ENCODE assay signal across 8 cellular contexts in the genomic region with DNA sequence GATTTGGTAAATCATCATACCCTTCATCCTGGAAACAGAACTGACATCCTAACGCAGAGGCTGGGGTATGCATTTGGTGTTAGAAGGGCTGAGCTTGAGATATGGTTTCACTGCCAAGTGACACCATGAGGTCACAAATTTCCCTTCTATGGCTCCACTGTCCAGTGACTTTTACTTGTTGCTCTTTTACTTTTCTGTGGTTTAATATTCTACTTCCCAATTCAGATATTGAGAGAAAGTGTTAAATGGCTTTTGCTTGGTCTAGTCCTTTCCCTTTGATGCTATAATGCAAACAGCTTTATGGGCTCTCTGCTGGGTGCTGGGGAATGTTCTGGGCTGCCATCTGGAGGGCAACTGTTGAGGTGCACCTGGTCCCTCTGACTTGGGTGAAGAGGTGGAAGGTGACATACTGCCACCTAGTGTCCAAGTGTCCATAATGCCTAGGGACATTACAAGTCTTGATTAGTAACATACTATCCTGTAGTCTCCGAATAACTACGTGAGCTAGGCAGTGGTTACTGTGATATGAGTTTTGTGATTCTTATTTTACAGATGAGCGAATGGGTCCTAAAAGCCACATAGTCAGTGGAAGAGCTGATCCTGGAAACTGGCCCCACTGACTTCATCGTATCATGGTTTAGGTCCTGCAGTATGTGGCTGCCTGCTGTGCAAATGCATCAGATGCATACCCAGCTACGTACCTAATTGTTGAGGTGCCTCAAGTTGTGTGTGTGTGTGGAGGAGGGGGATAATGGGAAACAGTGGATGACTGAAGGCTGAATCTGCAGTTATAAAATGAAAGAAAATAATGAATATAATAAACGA.
DNase-seq lines count a peak whose midpoint lies in the region; ATAC-seq, FAIRE-seq and TF ChIP-seq lines count a peak whose summit lies in the region.

No MANE protein-coding gene starts in this region.

- H3K9me3 ChIP-seq in mammary epithelial cell (replicated peaks; ENCODE audit: insufficient read depth, low read length) (no peaks in the 10 kb centered on the region), keratinocyte (ENCODE audit: control insufficient read depth, low read depth, low read length) (no peaks in the 10 kb centered on the region)

- in situ Hi-C loops in mammary epithelial cell (cut with MboI; ENCODE audit: low sequenced_read_pairs in 2 of 2): loop anchor here (10.0 to 25.0 kb wide), 2 partner anchors 182 to 185 kb away; partner anchors contain the start of gene RAG1 (in 2 of the 2)

- no peaks in the 10 kb centered on the region for H3K36me3 ChIP-seq in mammary epithelial cell (ENCODE audit: insufficient read depth, low read length)
- no peaks in the 10 kb centered on the region for H3K36me3 ChIP-seq in keratinocyte (ENCODE audit: control insufficient read depth in 2 of 2, extremely low read depth in 1 of 2, insufficient read depth in 2 of 2, low read length in 2 of 2)

- no peaks in the 10 kb centered on the region for H4K20me1 ChIP-seq in mammary epithelial cell (ENCODE audit: insufficient read depth, low read length)
- no peaks in the 10 kb centered on the region for H4K20me1 ChIP-seq in keratinocyte (ENCODE audit: control insufficient read depth, extremely low read depth, insufficient read depth, low read length)

- H3K27me3 ChIP-seq in mammary epithelial cell (ENCODE audit: insufficient read depth, low read length) (no peaks in the 10 kb centered on the region), keratinocyte (ENCODE audit: control insufficient read depth, extremely low read depth, insufficient read depth, low read length) (no peaks in the 10 kb centered on the region)

- H3K79me2 ChIP-seq in mammary epithelial cell (ENCODE audit: insufficient read depth, low read length) (no peaks in the 10 kb centered on the region), keratinocyte (ENCODE audit: control insufficient read depth, insufficient read depth, low read length) (no peaks in the 10 kb centered on the region)

- H3K9ac ChIP-seq in mammary epithelial cell (ENCODE audit: insufficient read depth, low read length) (no peak overlapping the region), keratinocyte (ENCODE audit: control insufficient read depth, extremely low read depth, insufficient read depth, low read length) (no peak overlapping the region)

- FAIRE-seq in keratinocyte (lab: Jason Lieb, UNC): peak; percentile 96

- ATAC-seq in GM19035 (IDR thresholded peaks at IDR 0.05; ENCODE audit: unreplicated experiment) (peak; percentile 89), HG03196 (IDR thresholded peaks at IDR 0.05; ENCODE audit: unreplicated experiment) (peak; percentile 94)

- intact Hi-C loops in mammary epithelial cell (cut with micrococcal nuclease): loop anchor here (1.0 to 5.0 kb wide), 3 partner anchors 45 to 235 kb away; partner anchors contain the start of gene TRAF6

- peak; percentile 78 to 86 for DNase-seq in AML-193 (lab: John Stamatoyannopoulos, UW)
- DNase-seq in NCI-H2227 treated with DMSO at 0.1 percent for 48 hours (lab: John Stamatoyannopoulos, UW): peak; percentile 94
- peak; percentile 78 for DNase-seq in mammary epithelial cell
- DNase-seq in keratinocyte (ENCODE audit: low read depth, low spot score): peak; percentile 86
- DNase-seq in stimulated activated CD4-positive, alpha-beta T cell treated with anti-CD3 and anti-CD28 coated beads, Interleukin-2, amount 100 ng/mL, for 24 hours: peak; percentile 82 to 84

- BruUV-seq in mammary epithelial cell (replicated peaks; lab: Mats Ljungman, UMichigan): no TSS peak

- H3K4me2 ChIP-seq in mammary epithelial cell (ENCODE audit: insufficient read depth, low read depth, low read length) (no peak overlapping the region), keratinocyte (ENCODE audit: control insufficient read depth, extremely low read depth, insufficient read depth, low read depth, low read length) (no peak overlapping the region)

- no peak overlapping the region for H3K4me3 ChIP-seq in mammary epithelial cell (replicated peaks in 1 of 3; ENCODE audit: insufficient read depth in 1 of 3, low read depth in 2 of 3, low read length in 3 of 3)
- no peak overlapping the region for H3K4me3 ChIP-seq in keratinocyte (ENCODE audit: control insufficient read depth in 2 of 3, extremely low read depth in 1 of 3, insufficient read depth in 2 of 3, low read depth in 1 of 3, low read length in 3 of 3)

- H3K27ac ChIP-seq in VCaP (no peak overlapping the region), mammary epithelial cell (ENCODE audit: insufficient read depth, low read depth, low read length) (no peak overlapping the region), keratinocyte (ENCODE audit: control insufficient read depth, insufficient read depth, low read length) (no peak overlapping the region)

- peak; percentile 99 for TF ChIP-seq CTCF in VCaP (conservative IDR thresholded peaks at IDR 0.05)
- peak; percentile 100 for TF ChIP-seq CTCF in mammary epithelial cell (conservative IDR thresholded peaks at IDR 0.05 in 1 of 2, IDR thresholded peaks at IDR 0.05 in 1 of 2; ENCODE audit: extremely low read depth in 1 of 2, insufficient read depth in 1 of 2, low read depth in 1 of 2, low read length in 2 of 2)
- TF ChIP-seq CTCF in keratinocyte (optimal IDR thresholded peaks at IDR 0.05 in 1 of 3, IDR thresholded peaks at IDR 0.05 in 1 of 3, conservative IDR thresholded peaks at IDR 0.05 in 1 of 3; ENCODE audit: extremely low read depth in 1 of 3, insufficient read depth in 2 of 3, low read length in 3 of 3): peak; percentile 94 to 100 (median 100)

- 52% methylated on average over 7 of the region's 7 CpGs for WGBS in mammary epithelial cell (ENCODE audit: low coverage, missing lambda C conversion rate)

- H3K4me1 ChIP-seq in mammary epithelial cell (ENCODE audit: insufficient read depth, low read length) (no peaks in the 10 kb centered on the region), keratinocyte (ENCODE audit: control insufficient read depth, extremely low read depth, insufficient read depth, low read length) (peaks cover 5% of the 10 kb centered on the region)

- dilution Hi-C loops in mammary epithelial cell (cut with HindIII; ENCODE audit: low sequenced_read_pairs): no loop called here
- dilution Hi-C loops in keratinocyte (cut with MboI; ENCODE audit: extremely low pct_ligation_motif_present, low sequenced_read_pairs): no loop called here

- CTCF ChIA-PET in mammary epithelial cell (lab: Charles Lee; ENCODE audit: low non-redundant PET): interaction anchor here (0.5 to 1.8 kb wide), 7 partner anchors 14 to 317 kb away, joined by 3 to 16 read pairs (median 5); no protein-coding TSS in a partner anchor

- H2AFZ ChIP-seq in mammary epithelial cell (ENCODE audit: low read depth, low read length): no peak overlapping the region
- H2AFZ ChIP-seq in keratinocyte (ENCODE audit: control insufficient read depth, low read length): no peak overlapping the region

- H3K9me1 ChIP-seq in keratinocyte (ENCODE audit: control insufficient read depth, extremely low read depth, insufficient read depth, low read length): no peaks in the 10 kb centered on the region
